In genomic region chr13:47215741-47216140, GRCh38 we compare ENCODE assay signal across 12 cellular contexts.
DNase-seq lines count a peak whose midpoint lies in the region; ATAC-seq and TF ChIP-seq lines count a peak whose summit lies in the region.
"Had no signal": no experiment of that assay in that cellular context is flagged by ENCODE, and none has a peak within 500 bp of the region (broad histone marks: within the 10 kb centered on the region; RNA-seq: fewer than 3 reads in every experiment).

No MANE protein-coding gene starts in this region.

- DNase-seq in GM23248 (peak; percentile 70), SJSA1 (ENCODE audit: low read depth in 1 of 2, low spot score in 2 of 2) (peak; percentile 71 to 82), fibroblast of lung (ENCODE audit: low read depth in 2 of 2) (peak; percentile 81 to 96), renal cortical epithelial cell (ENCODE audit: low read depth) (peak; percentile 84), NCI-H128 (lab: John Stamatoyannopoulos, UW; ENCODE audit: unreplicated experiment) (no peak), heart right ventricle (no peak)
- DNase-seq: activated CD4-positive, alpha-beta T cell treated with anti-CD3 and anti-CD28 coated beads, Interleukin-2, amount 50 U/mL, for 1 hour; activated naive CD4-positive, alpha-beta T cell treated with anti-CD3 and anti-CD28 coated beads, Interleukin-2, amount 10 ng/mL, durations not matched to agents 7 days and 5 days; pancreas; thyroid gland had no signal

- H4K20me1 ChIP-seq in GM23248 (ENCODE audit: insufficient read depth) = no peaks in the 10 kb centered on the region
- H4K20me1 ChIP-seq in fibroblast of lung (ENCODE audit: control insufficient read depth, extremely low read depth, insufficient read depth, low read length) = no peaks in the 10 kb centered on the region

- H3K36me3 ChIP-seq in GM23248 (ENCODE audit: low read depth) (no peaks in the 10 kb centered on the region), SJSA1 (no peaks in the 10 kb centered on the region), fibroblast of lung (ENCODE audit: control insufficient read depth, insufficient read depth, low read length) (no peaks in the 10 kb centered on the region), heart right ventricle (no peaks in the 10 kb centered on the region)
- H3K36me3 ChIP-seq: pancreas, thyroid gland had no signal

- H3F3A ChIP-seq in GM23248 (ENCODE audit: insufficient read depth) = peaks cover 28% of the 10 kb centered on the region

- TF ChIP-seq CTCF in fibroblast of lung (conservative IDR thresholded peaks at IDR 0.05 in 1 of 2, IDR thresholded peaks at IDR 0.05 in 1 of 2; ENCODE audit: low read depth in 1 of 2, low read length in 2 of 2) = no peak
- no peak for TF ChIP-seq CTCF in heart right ventricle (IDR thresholded peaks at IDR 0.05)

- ATAC-seq in heart right ventricle = no peak
- no peak for ATAC-seq in HG03460 (IDR thresholded peaks at IDR 0.05; ENCODE audit: unreplicated experiment)
- no peak for ATAC-seq in HG03280 (IDR thresholded peaks at IDR 0.05; ENCODE audit: unreplicated experiment)
- ATAC-seq: pancreas had no signal

- H3K79me2 ChIP-seq in GM23248 (ENCODE audit: insufficient read depth) = no peaks in the 10 kb centered on the region
- no peaks in the 10 kb centered on the region for H3K79me2 ChIP-seq in fibroblast of lung (ENCODE audit: control insufficient read depth, insufficient read depth, low read length)

- H3K27ac ChIP-seq in GM23248 (0 out of 2 replicates have a peak overlapping the region, but pooled peaks have one; percentile 32), SJSA1 (peak overlapping the region; percentile 82), fibroblast of lung (ENCODE audit: insufficient read depth, low read length) (peak overlapping the region; percentile 11), heart right ventricle (no peak overlapping the region)
- H3K27ac ChIP-seq: pancreas, thyroid gland had no signal

- H3K27me3 ChIP-seq in GM23248 (replicated peaks; ENCODE audit: insufficient read depth) = no peaks in the 10 kb centered on the region
- H3K27me3 ChIP-seq in SJSA1 (replicated peaks) = no peaks in the 10 kb centered on the region
- no peaks in the 10 kb centered on the region for H3K27me3 ChIP-seq in fibroblast of lung (ENCODE audit: control insufficient read depth, insufficient read depth, low read length)
- H3K27me3 ChIP-seq in heart right ventricle = peaks cover 0 to 4% (median 0%) of the 10 kb centered on the region in 7 donors
- H3K27me3 ChIP-seq: pancreas, thyroid gland had no signal

- no peaks in the 10 kb centered on the region for H3K9me3 ChIP-seq in GM23248 (ENCODE audit: low read depth)
- H3K9me3 ChIP-seq in SJSA1 (replicated peaks) = no peaks in the 10 kb centered on the region
- no peaks in the 10 kb centered on the region for H3K9me3 ChIP-seq in fibroblast of lung (ENCODE audit: control insufficient read depth, insufficient read depth, low read depth, low read length)
- no peaks in the 10 kb centered on the region for H3K9me3 ChIP-seq in heart right ventricle
- H3K9me3 ChIP-seq: pancreas, thyroid gland had no signal

- in situ Hi-C loops in GM23248 (cut with MboI) = no loop called here

- H3K4me2 ChIP-seq in GM23248 (ENCODE audit: unreplicated experiment) (peak overlapping the region; percentile 36), fibroblast of lung (ENCODE audit: extremely low read depth, insufficient read depth, low read length) (no peak overlapping the region)

- H3K4me1 ChIP-seq in GM23248 (ENCODE audit: insufficient read depth) (peaks cover 34% of the 10 kb centered on the region), SJSA1 (replicated peaks) (peaks cover 34% of the 10 kb centered on the region), fibroblast of lung (ENCODE audit: control insufficient read depth, extremely low read depth, insufficient read depth, low read length) (no peaks in the 10 kb centered on the region), heart right ventricle (no peaks in the 10 kb centered on the region)
- H3K4me1 ChIP-seq: pancreas, thyroid gland had no signal

- no peak overlapping the region for H3K9ac ChIP-seq in GM23248
- no peak overlapping the region for H3K9ac ChIP-seq in fibroblast of lung (ENCODE audit: insufficient read depth, low read length)

- WGBS in GM23248 (ENCODE audit: low coverage in 1 of 2, low lambda C conversion rate in 2 of 2, missing lambda C conversion rate in 2 of 2), 2 experiments = 49 to 57% methylated on average over 2 of the region's 2 CpGs
- WGBS in heart right ventricle, 2 donors = 52 to 54% methylated on average over 2 of the region's 2 CpGs

- no peaks in the 10 kb centered on the region for H3K9me2 ChIP-seq in GM23248 (ENCODE audit: insufficient read depth)

- intact Hi-C loops in heart right ventricle (cut with DNase I) = no loop called here

- H2AFZ ChIP-seq in GM23248 (peak overlapping the region; percentile 4; the same call in 1 of the 2 replicates), fibroblast of lung (ENCODE audit: low read length) (no peak overlapping the region)

- H3K4me3 ChIP-seq in GM23248 (peak overlapping the region; percentile 7; the same call in 1 of the 2 replicates), SJSA1 (no peak overlapping the region), fibroblast of lung (replicated peaks in 1 of 4; ENCODE audit: control extremely low read depth in 1 of 4, insufficient read depth in 1 of 4, low read depth in 3 of 4, low read length in 4 of 4) (no peak overlapping the region), heart right ventricle (no peak overlapping the region)
- H3K4me3 ChIP-seq: pancreas, thyroid gland had no signal

Comparison
In these comparisons a context has a peak if more than half of its experiments do, and no peak if none do; other contexts are left out.
1. DNase-seq: peak in GM23248 (single experiment), SJSA1 (2 of 2), fibroblast of lung (2 of 2) and renal cortical epithelial cell (single experiment); none in NCI-H128 (single experiment) and heart right ventricle (0 of 2).
2. H3K27ac ChIP-seq: peak in GM23248 (single experiment), SJSA1 (single experiment) and fibroblast of lung (single experiment); none in heart right ventricle (0 of 10).